Comparison of ENCODE assay signal across 26 cellular contexts in genomic region chr7:127151379-127151778, GRCh38.
"Had no signal": no experiment of that assay in that cellular context is flagged by ENCODE, and none has a peak within 500 bp of the region (broad histone marks: within the 10 kb centered on the region; RNA-seq: fewer than 3 reads in every experiment).

No MANE protein-coding gene starts in this region.

- H3K27ac ChIP-seq: stomach, suprapubic skin, testis, thoracic aorta, thyroid gland, tibial artery, tibial nerve, transverse colon, upper lobe of left lung, upper lobe of right lung, uterus, vagina had no signal

- H3K9me3 ChIP-seq: stomach, suprapubic skin, testis, thoracic aorta, thyroid gland, tibial artery, tibial nerve, transverse colon, upper lobe of left lung, upper lobe of right lung, uterus, vagina had no signal

- DNase-seq: stimulated activated CD4-positive, alpha-beta T cell treated with anti-CD3 and anti-CD28 coated beads, Interleukin-2, amount 100 ng/mL, for 48 hours; stimulated activated CD4-positive, alpha-beta T cell treated with anti-CD3 and anti-CD28 coated beads, Interleukin-4, amount 100 ng/mL, for 1 hour; stimulated activated CD4-positive, alpha-beta T cell treated with anti-CD3 and anti-CD28 coated beads, Interleukin-4, amount 100 ng/mL, for 24 hours; stimulated activated CD4-positive, alpha-beta T cell treated with anti-CD3 and anti-CD28 coated beads, Interleukin-4, amount 100 ng/mL, for 4 hours; stimulated activated CD8-positive, alpha-beta memory T cell treated with anti-CD3 and anti-CD28 coated beads, Interleukin-4, amount 100 ng/mL, for 48 hours; stimulated activated naive B cell treated with anti-CD40 and anti-IgM and Interleukin-4, amounts not matched to agents 10 μg/mL and 1 μg/mL and 100 μg/mL, for 72 hours; stimulated activated naive CD4-positive, alpha-beta T cell; stimulated activated naive CD4-positive, alpha-beta T cell treated with Interleukin-2 at 50 U/mL for 16 hours; stimulated activated naive CD8-positive, alpha-beta T cell treated with anti-CD3 and anti-CD28 coated beads, Interleukin-15, amount 100 ng/mL, for 72 hours; stimulated activated naive CD8-positive, alpha-beta T cell treated with anti-CD3 and anti-CD28 coated beads, Interleukin-15, Interleukin-2, amounts not matched to agents 100 U/mL and 50 U/mL, for 24 hours; stomach; substantia nigra; testis; thyroid gland; tibial artery; transverse colon; trophoblast cell; upper lobe of left lung; upper lobe of right lung; uterus had no signal

- ATAC-seq: stimulated activated effector memory CD8-positive, alpha-beta T cell treated with anti-CD3 and anti-CD28 coated beads, Interleukin-12 subunit alpha, Interleukin-12 subunit beta, amount 100 ng/mL, for 72 hours; stimulated activated memory B cell treated with anti-CD40 and anti-IgM and Interleukin-4, amounts not matched to agents 10 μg/mL and 1 μg/mL and 100 μg/mL, for 72 hours; stimulated activated naive B cell treated with anti-CD40 and anti-IgM and Interleukin-4, amounts not matched to agents 10 μg/mL and 1 μg/mL and 100 μg/mL, for 72 hours; stimulated activated naive CD8-positive, alpha-beta T cell treated with anti-CD3 and anti-CD28 coated beads, Interleukin-15, Interleukin-2, amounts not matched to agents 100 U/mL and 50 U/mL, for 24 hours; upper lobe of right lung had no signal

- H3K4me1 ChIP-seq: stomach, suprapubic skin, testis, thyroid gland, tibial artery, tibial nerve, transverse colon, upper lobe of left lung, upper lobe of right lung, uterus, vagina had no signal

- H3K4me3 ChIP-seq: stomach, suprapubic skin, testis, thoracic aorta, thyroid gland, tibial artery, tibial nerve, transverse colon, upper lobe of left lung, upper lobe of right lung, uterus, vagina had no signal

- H3K27me3 ChIP-seq: stomach, suprapubic skin, testis, thyroid gland, tibial artery, tibial nerve, transverse colon, upper lobe of left lung, upper lobe of right lung, uterus, vagina had no signal

- H3K36me3 ChIP-seq: stomach, suprapubic skin, thoracic aorta, thyroid gland, tibial artery, tibial nerve, transverse colon, upper lobe of left lung, upper lobe of right lung, uterus, vagina had no signal
